In genomic region chr11:92409347-92409746, GRCh38 we compare ENCODE assay signal across 1 cellular context.
TF ChIP-seq lines count a peak whose summit lies in the region.

No MANE protein-coding gene starts in this region.

TF ChIP-seq in GM23338, 12 proteins besides CTCF, POLR2A, EP300 and RAD21 (continued from another document):
- TF ChIP-seq REST (IDR thresholded peaks at IDR 0.05; ENCODE audit: unreplicated experiment): no peak
- TF ChIP-seq, protein P1, sequence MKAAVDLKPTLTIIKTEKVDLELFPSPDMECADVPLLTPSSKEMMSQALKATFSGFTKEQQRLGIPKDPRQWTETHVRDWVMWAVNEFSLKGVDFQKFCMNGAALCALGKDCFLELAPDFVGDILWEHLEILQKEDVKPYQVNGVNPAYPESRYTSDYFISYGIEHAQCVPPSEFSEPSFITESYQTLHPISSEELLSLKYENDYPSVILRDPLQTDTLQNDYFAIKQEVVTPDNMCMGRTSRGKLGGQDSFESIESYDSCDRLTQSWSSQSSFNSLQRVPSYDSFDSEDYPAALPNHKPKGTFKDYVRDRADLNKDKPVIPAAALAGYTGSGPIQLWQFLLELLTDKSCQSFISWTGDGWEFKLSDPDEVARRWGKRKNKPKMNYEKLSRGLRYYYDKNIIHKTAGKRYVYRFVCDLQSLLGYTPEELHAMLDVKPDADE (IDR thresholded peaks at IDR 0.05): no peak
- TF ChIP-seq NANOG (IDR thresholded peaks at IDR 0.05; ENCODE audit: borderline replicate concordance): no peak
- TF ChIP-seq STAT1 (IDR thresholded peaks at IDR 0.05; ENCODE audit: unreplicated experiment): no peak
- TF ChIP-seq CREB1 (CRISPR knock-in tag; IDR thresholded peaks at IDR 0.05; ENCODE audit: low read depth): no peak
- no peak for TF ChIP-seq ZNF114 (CRISPR knock-in tag; IDR thresholded peaks at IDR 0.05)
- TF ChIP-seq POLR2AphosphoS5 (IDR thresholded peaks at IDR 0.05; ENCODE audit: low read depth): no peak
